In genomic region chr18:46199515-46200147, GRCh38 we compare ENCODE assay signal across 10 cellular contexts.
DNase-seq lines count a peak whose midpoint lies in the region; ATAC-seq and TF ChIP-seq lines count a peak whose summit lies in the region.
"Had no signal": no experiment of that assay in that cellular context is flagged by ENCODE, and none has a peak within 500 bp of the region (broad histone marks: within the 10 kb centered on the region; RNA-seq: fewer than 3 reads in every experiment).

No MANE protein-coding gene starts in this region.

- H3K36me3 Mint-ChIP-seq in natural killer cell (no peaks in the 10 kb centered on the region), T-cell (peaks cover 29% of the 10 kb centered on the region)
- no peaks in the 10 kb centered on the region for H3K36me3 Mint-ChIP-seq in natural killer cell treated with Interleukin-12 subunit alpha and Interleukin-12 subunit beta and Interleukin-15 and Interleukin-18, amount 100 ng/mL, for 72 hours

- peak in 1 of 3 donors; percentile 49 for ATAC-seq in natural killer cell
- no peak for ATAC-seq in natural killer cell treated with Interleukin-12 subunit alpha and Interleukin-12 subunit beta and Interleukin-15 and Interleukin-18, amount 100 ng/mL, for 72 hours
- ATAC-seq in T-cell (replicated peaks in 1 of 4), result peak in 3 of 4 experiments; percentile 47 to 72 (median 65)
- ATAC-seq in GM21367 (IDR thresholded peaks at IDR 0.05; ENCODE audit: unreplicated experiment), result no peak
- no peak for ATAC-seq in HG03439 (IDR thresholded peaks at IDR 0.05; ENCODE audit: unreplicated experiment)

- H3K27me3 Mint-ChIP-seq in natural killer cell (ENCODE audit: low read depth in 2 of 2) (no peaks in the 10 kb centered on the region), T-cell (no peaks in the 10 kb centered on the region)
- no peaks in the 10 kb centered on the region for H3K27me3 Mint-ChIP-seq in natural killer cell treated with Interleukin-12 subunit alpha and Interleukin-12 subunit beta and Interleukin-15 and Interleukin-18, amount 100 ng/mL, for 72 hours

- intact Hi-C loops in natural killer cell (cut with micrococcal nuclease), result no loop called here

- H3K9me3 Mint-ChIP-seq in natural killer cell, result no peaks in the 10 kb centered on the region
- no peaks in the 10 kb centered on the region for H3K9me3 Mint-ChIP-seq in natural killer cell treated with Interleukin-12 subunit alpha and Interleukin-12 subunit beta and Interleukin-15 and Interleukin-18, amount 100 ng/mL, for 72 hours
- no peaks in the 10 kb centered on the region for H3K9me3 Mint-ChIP-seq in T-cell
- H3K9me3 Mint-ChIP-seq: nephron had no signal

- DNase-seq in natural killer cell (no peak), T-cell (no peak), fibroblast of pulmonary artery (ENCODE audit: low read depth) (peak; percentile 70), glomerular visceral epithelial cell (ENCODE audit: extremely low spot score) (no peak), NCI-H774 (lab: John Stamatoyannopoulos, UW) (no peak)
- no peak for DNase-seq in natural killer cell treated with Interleukin-12 subunit alpha and Interleukin-12 subunit beta and Interleukin-15 and Interleukin-18, amount 100 ng/mL, for 72 hours (ENCODE audit: low spot score)
- DNase-seq: KBM-7 had no signal

- H3K4me3 ChIP-seq in fibroblast of pulmonary artery (replicated peaks; ENCODE audit: low read depth, low read length), result no peak overlapping the region

- POLR2A ChIA-PET in T-cell (lab: Charles Lee), result interaction anchor here (0.7 kb wide), 2 partner anchors 16 to 1706 kb away, joined by 3 to 4 read pairs; no protein-coding TSS in a partner anchor

- H3K4me3 Mint-ChIP-seq in natural killer cell (no peak overlapping the region), T-cell (peak overlapping the region in 1 of 3 donors; percentile 23)
- no peak overlapping the region for H3K4me3 Mint-ChIP-seq in natural killer cell treated with Interleukin-12 subunit alpha and Interleukin-12 subunit beta and Interleukin-15 and Interleukin-18, amount 100 ng/mL, for 72 hours
- H3K4me3 Mint-ChIP-seq: nephron had no signal

- H3K27ac Mint-ChIP-seq in natural killer cell (peak overlapping the region; percentile 56 to 67), T-cell (peak overlapping the region; percentile 65 to 72)
- H3K27ac Mint-ChIP-seq in natural killer cell treated with Interleukin-12 subunit alpha and Interleukin-12 subunit beta and Interleukin-15 and Interleukin-18, amount 100 ng/mL, for 72 hours, result no peak overlapping the region
- H3K27ac Mint-ChIP-seq: nephron had no signal

- CTCF ChIA-PET in T-cell (lab: Charles Lee), result interaction anchor here (0.6 to 1.1 kb wide), 6 partner anchors 9 to 468 kb away, joined by 3 to 5 read pairs (median 3); a partner anchor contains a TSS

- no peak for TF ChIP-seq CTCF in natural killer cell (IDR thresholded peaks at IDR 0.05)
- TF ChIP-seq CTCF in fibroblast of pulmonary artery (IDR thresholded peaks at IDR 0.05; ENCODE audit: low read length, missing control alignments), result no peak

- peaks cover 41 to 57% of the 10 kb centered on the region in 2 donors for H3K4me1 Mint-ChIP-seq in natural killer cell
- H3K4me1 Mint-ChIP-seq in natural killer cell treated with Interleukin-12 subunit alpha and Interleukin-12 subunit beta and Interleukin-15 and Interleukin-18, amount 100 ng/mL, for 72 hours (ENCODE audit: low read depth in 2 of 2), result peaks cover 35 to 36% of the 10 kb centered on the region in 2 donors
- H3K4me1 Mint-ChIP-seq in T-cell, result peaks cover 70 to 75% (median 71%) of the 10 kb centered on the region in 3 donors
- H3K4me1 Mint-ChIP-seq: nephron had no signal

Comparison
In these comparisons a context has a peak if more than half of its experiments do, and no peak if none do; other contexts are left out.
1. H3K27ac Mint-ChIP-seq: peak in natural killer cell (2 of 2) and T-cell (2 of 2); none in natural killer cell treated with Interleukin-12 subunit alpha and Interleukin-12 subunit beta and Interleukin-15 and Interleukin-18, amount 100 ng/mL, for 72 hours (0 of 2).
2. ATAC-seq: peak in T-cell (3 of 4); none in natural killer cell treated with Interleukin-12 subunit alpha and Interleukin-12 subunit beta and Interleukin-15 and Interleukin-18, amount 100 ng/mL, for 72 hours (0 of 2), GM21367 (single experiment) and HG03439 (single experiment).